In the genomic region with DNA sequence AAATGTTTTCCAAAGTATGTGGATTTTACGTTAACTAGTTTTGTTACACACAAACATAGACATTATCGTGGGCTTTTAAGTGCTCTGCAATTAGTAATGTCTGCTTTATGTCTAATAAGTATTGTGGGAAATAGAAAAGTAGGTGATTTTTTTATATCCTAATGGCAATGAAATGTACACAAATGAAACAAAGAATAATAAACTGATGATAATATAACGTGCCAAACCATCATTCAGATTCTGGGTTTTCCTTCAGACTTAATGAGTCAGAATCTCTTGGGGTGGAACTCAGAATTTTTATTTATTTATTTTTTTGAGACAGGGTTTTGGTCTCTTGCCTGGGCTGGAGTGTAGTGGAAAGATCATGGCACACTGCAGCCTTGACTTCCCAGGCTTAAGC, we compare ENCODE assay signal across 16 cellular contexts. TPM values are rescaled to one million over a fixed set of nuclear protein-coding genes. Genes with fewer than 3 reads are reported as not detected.
DNase-seq lines count a peak whose midpoint lies in the region; ATAC-seq and TF ChIP-seq lines count a peak whose summit lies in the region.
"Had no signal": no experiment of that assay in that cellular context is flagged by ENCODE, and none has a peak within 500 bp of the region (broad histone marks: within the 10 kb centered on the region; RNA-seq: fewer than 3 reads in every experiment).

No MANE protein-coding gene starts in this region.

- CTCF ChIA-PET in activated naive CD4-positive, alpha-beta T cell treated with anti-CD3 and anti-CD28 coated beads for 36 hours (lab: Charles Lee), result interaction anchor here (0.7 to 1.3 kb wide), 4 partner anchors 9 to 122 kb away, joined by 3 to 4 read pairs (median 3); no protein-coding TSS in a partner anchor
- CTCF ChIA-PET in Panc1 (lab: Charles Lee), result no interaction called here

- peaks cover 66% of the 10 kb centered on the region for H3K79me2 ChIP-seq in GM23338 (replicated peaks; ENCODE audit: insufficient read depth)

- DNase-seq in activated naive CD4-positive, alpha-beta T cell treated with anti-CD3 and anti-CD28 coated beads for 36 hours, result no peak
- DNase-seq in activated naive CD4-positive, alpha-beta T cell treated with Interleukin-2 at 50 U/mL for 16 hours, result no peak
- DNase-seq in Panc1 (ENCODE audit: low read depth, low spot score), result no peak
- DNase-seq in stimulated activated effector memory CD8-positive, alpha-beta T cell treated with anti-CD3 and anti-CD28 coated beads, Interleukin-12 subunit alpha, Interleukin-12 subunit beta, amount 100 ng/mL, for 72 hours (ENCODE audit: low spot score in 2 of 2), result no peak
- no peak for DNase-seq in hepatic stellate cell (ENCODE audit: low spot score)
- no peak for DNase-seq in GM23338 (ENCODE audit: low spot score)
- DNase-seq: anterior cingulate cortex; kidney glomerular epithelial cell; NCI-H1092; stimulated activated naive CD4-positive, alpha-beta T cell; WERI-Rb-1 had no signal

- peaks cover 22% of the 10 kb centered on the region for H3K36me3 Mint-ChIP-seq in activated naive CD4-positive, alpha-beta T cell treated with anti-CD3 and anti-CD28 coated beads for 36 hours (ENCODE audit: low read depth)
- peaks cover 80% of the 10 kb centered on the region for H3K36me3 Mint-ChIP-seq in stimulated activated effector memory CD8-positive, alpha-beta T cell treated with anti-CD3 and anti-CD28 coated beads, Interleukin-12 subunit alpha, Interleukin-12 subunit beta, amount 100 ng/mL, for 72 hours
- peaks cover 58% of the 10 kb centered on the region for H3K36me3 Mint-ChIP-seq in GM23338 (ENCODE audit: low read depth)

- H3K27ac ChIP-seq in Panc1 (ENCODE audit: low read length) (no peak overlapping the region), GM23338 (ENCODE audit: low read depth) (no peak overlapping the region)
- H3K27ac ChIP-seq: SJSA1, WERI-Rb-1 had no signal

- POLR2A ChIA-PET in Panc1 (lab: Charles Lee), result interaction anchor here (0.7 kb wide), 1 partner anchor 15 kb away, joined by 3 read pairs; no protein-coding TSS in a partner anchor

- H4K20me1 ChIP-seq in GM23338 (replicated peaks; ENCODE audit: insufficient read depth), result peaks cover 27% of the 10 kb centered on the region; the same call in 1 of the 2 replicates

- H3K9ac ChIP-seq in endocrine pancreas (ENCODE audit: control insufficient read depth, insufficient read depth, low read length), result no peak overlapping the region

- in situ Hi-C loops in Panc1 (cut with HindIII; ENCODE audit: low pct_unique_long_range_greater_than_20kb, low sequenced_read_pairs), result no loop called here

- peaks cover 3% of the 10 kb centered on the region; the same call in 1 of the 2 replicates for H3F3A ChIP-seq in GM23338 (replicated peaks; ENCODE audit: low read depth)

- H3K4me3 ChIP-seq in Panc1 (ENCODE audit: low read depth in 2 of 2, low read length in 2 of 2) (no peak overlapping the region), endocrine pancreas (ENCODE audit: control insufficient read depth, insufficient read depth, low read length) (peak overlapping the region; percentile 24), GM23338 (no peak overlapping the region)
- H3K4me3 ChIP-seq: SJSA1 had no signal

- ATAC-seq in Panc1, result no peak
- no peak for ATAC-seq in stimulated activated effector memory CD8-positive, alpha-beta T cell treated with anti-CD3 and anti-CD28 coated beads, Interleukin-12 subunit alpha, Interleukin-12 subunit beta, amount 100 ng/mL, for 72 hours
- ATAC-seq in HG03378 (IDR thresholded peaks at IDR 0.05; ENCODE audit: unreplicated experiment), result no peak
- no peak for ATAC-seq in GM23338
- ATAC-seq: esophagus mucosa had no signal

- TSS peak; percentile 76 for BruUV-seq in Panc1 (replicated peaks; lab: Mats Ljungman, UMichigan)

- H3K9me3 Mint-ChIP-seq in activated naive CD4-positive, alpha-beta T cell treated with anti-CD3 and anti-CD28 coated beads for 36 hours, result no peaks in the 10 kb centered on the region
- H3K9me3 Mint-ChIP-seq in stimulated activated effector memory CD8-positive, alpha-beta T cell treated with anti-CD3 and anti-CD28 coated beads, Interleukin-12 subunit alpha, Interleukin-12 subunit beta, amount 100 ng/mL, for 72 hours, result no peaks in the 10 kb centered on the region
- no peaks in the 10 kb centered on the region for H3K9me3 Mint-ChIP-seq in GM23338
- H3K9me3 Mint-ChIP-seq: dendritic cell treated with granulocyte-macrophage colony-stimulating factor and Interleukin-4, amounts not matched to agents 40 ng/mL and 50 ng/mL, for 4 days had no signal

- H3K27me3 ChIP-seq in Panc1 (ENCODE audit: control insufficient read depth, insufficient read depth, low read length) (no peaks in the 10 kb centered on the region), endocrine pancreas (ENCODE audit: control insufficient read depth, insufficient read depth, low read length) (no peaks in the 10 kb centered on the region), GM23338 (ENCODE audit: insufficient read depth) (no peaks in the 10 kb centered on the region)
- H3K27me3 ChIP-seq: SJSA1 had no signal

- no peaks in the 10 kb centered on the region for H3K9me2 ChIP-seq in GM23338 (ENCODE audit: insufficient read depth)

- H3K4me3 Mint-ChIP-seq in activated naive CD4-positive, alpha-beta T cell treated with anti-CD3 and anti-CD28 coated beads for 36 hours, result peak overlapping the region; percentile 79
- peak overlapping the region; percentile 82 for H3K4me3 Mint-ChIP-seq in stimulated activated effector memory CD8-positive, alpha-beta T cell treated with anti-CD3 and anti-CD28 coated beads, Interleukin-12 subunit alpha, Interleukin-12 subunit beta, amount 100 ng/mL, for 72 hours
- no peak overlapping the region for H3K4me3 Mint-ChIP-seq in GM23338

- intact Hi-C loops in activated naive CD4-positive, alpha-beta T cell treated with anti-CD3 and anti-CD28 coated beads for 36 hours (cut with micrococcal nuclease), result loop anchor here (5.0 kb wide), 1 partner anchor 318 kb away; no protein-coding TSS in a partner anchor
- intact Hi-C loops in Panc1 (cut with micrococcal nuclease; ENCODE audit: unreplicated experiment), result no loop called here

- H3K4me1 Mint-ChIP-seq in activated naive CD4-positive, alpha-beta T cell treated with anti-CD3 and anti-CD28 coated beads for 36 hours (ENCODE audit: low read depth), result peaks cover 33% of the 10 kb centered on the region
- H3K4me1 Mint-ChIP-seq in stimulated activated effector memory CD8-positive, alpha-beta T cell treated with anti-CD3 and anti-CD28 coated beads, Interleukin-12 subunit alpha, Interleukin-12 subunit beta, amount 100 ng/mL, for 72 hours, result peaks cover 42% of the 10 kb centered on the region
- peaks cover 20% of the 10 kb centered on the region for H3K4me1 Mint-ChIP-seq in GM23338

- H3K27me3 Mint-ChIP-seq in activated naive CD4-positive, alpha-beta T cell treated with anti-CD3 and anti-CD28 coated beads for 36 hours (ENCODE audit: low read depth), result no peaks in the 10 kb centered on the region
- peaks cover 11% of the 10 kb centered on the region for H3K27me3 Mint-ChIP-seq in GM23338 (ENCODE audit: insufficient read depth, low read depth, poor library complexity)
- H3K27me3 Mint-ChIP-seq: dendritic cell treated with granulocyte-macrophage colony-stimulating factor and Interleukin-4, amounts not matched to agents 40 ng/mL and 50 ng/mL, for 4 days had no signal

- H3K4me2 ChIP-seq in GM23338, result no peak overlapping the region

- TF ChIP-seq CTCF in Panc1 (IDR thresholded peaks at IDR 0.05) (no peak), GM23338 (conservative IDR thresholded peaks at IDR 0.05; ENCODE audit: low read depth in 2 of 2) (no peak)

- H3K9me3 ChIP-seq in Panc1 (ENCODE audit: control insufficient read depth, insufficient read depth, low read depth, low read length) (no peaks in the 10 kb centered on the region), endocrine pancreas (ENCODE audit: control insufficient read depth, low read length) (no peaks in the 10 kb centered on the region)
- H3K9me3 ChIP-seq: SJSA1 had no signal

- H3K4me1 ChIP-seq in Panc1 (ENCODE audit: control insufficient read depth, insufficient read depth, low read length) (peaks cover 10% of the 10 kb centered on the region), endocrine pancreas (ENCODE audit: control insufficient read depth, insufficient read depth, low read length) (no peaks in the 10 kb centered on the region), GM23338 (ENCODE audit: insufficient read depth) (peaks cover 24% of the 10 kb centered on the region)

- H3K36me3 ChIP-seq in Panc1 (ENCODE audit: control insufficient read depth, insufficient read depth, low read length) (peaks cover 12% of the 10 kb centered on the region), endocrine pancreas (ENCODE audit: control insufficient read depth, insufficient read depth, low read length) (peaks cover 2% of the 10 kb centered on the region), GM23338 (ENCODE audit: insufficient read depth) (peaks cover 23% of the 10 kb centered on the region; the same call in 1 of the 2 replicates)

- no peak overlapping the region for H2AFZ ChIP-seq in GM23338

- H3K27ac Mint-ChIP-seq in activated naive CD4-positive, alpha-beta T cell treated with anti-CD3 and anti-CD28 coated beads for 36 hours, result peak overlapping the region; percentile 78
- H3K27ac Mint-ChIP-seq in stimulated activated effector memory CD8-positive, alpha-beta T cell treated with anti-CD3 and anti-CD28 coated beads, Interleukin-12 subunit alpha, Interleukin-12 subunit beta, amount 100 ng/mL, for 72 hours, result no peak overlapping the region
- no peak overlapping the region for H3K27ac Mint-ChIP-seq in GM23338

RNA-seq across cellular contexts. Expression of gene TMEM183A, which starts 2.0 kb away (rescaled TPM):
- 10 to 100 TPM; 80.3 to 90.6 TPM for total RNA-seq in activated naive CD4-positive, alpha-beta T cell treated with anti-CD3 and anti-CD28 coated beads for 36 hours
- total RNA-seq in Panc1 (2021; ENCODE audit: unreplicated experiment), result 59.1 TPM
- 29.6 TPM for polyA plus RNA-seq in Panc1 (2012; ENCODE audit: insufficient read length)
- 107 and 128 TPM in 2 replicates for total RNA-seq in GM23338 (2014; rRNA removed; shearing (Covaris generic))
- polyA plus RNA-seq in GM23338 (2016; fragmentation: Nextera tagmentation; extraction: Ambion mirVana), result 54.7 and 55.1 TPM in 2 replicates

RNA-seq across cellular contexts. Expression of gene PPFIA4, which starts 17.1 kb away (rescaled TPM):
- 1 to 10 TPM; 4.5 to 6.5 TPM for total RNA-seq in activated naive CD4-positive, alpha-beta T cell treated with anti-CD3 and anti-CD28 coated beads for 36 hours
- total RNA-seq in Panc1 (2021; ENCODE audit: unreplicated experiment), result 1.9 TPM
- 6.7 TPM for polyA plus RNA-seq in Panc1 (2012; ENCODE audit: insufficient read length)
- 7.6 and 8.0 TPM in 2 replicates for total RNA-seq in GM23338 (2014; rRNA removed; shearing (Covaris generic))
- 1.3 and 2.2 TPM in 2 replicates for polyA plus RNA-seq in GM23338 (2016; fragmentation: Nextera tagmentation; extraction: Ambion mirVana)
- total RNA-seq: SJSA1 had no signal

RNA-seq across cellular contexts. Expression of gene CYB5R1, which starts 42.1 kb away (rescaled TPM):
- 10 to 100 TPM; 13.5 to 14.1 TPM for total RNA-seq in activated naive CD4-positive, alpha-beta T cell treated with anti-CD3 and anti-CD28 coated beads for 36 hours
- total RNA-seq in Panc1 (2021; ENCODE audit: unreplicated experiment), result 27.5 TPM
- polyA plus RNA-seq in Panc1 (2012; ENCODE audit: insufficient read length), result 25.4 TPM
- total RNA-seq in GM23338 (2014; rRNA removed; shearing (Covaris generic)), result 9.2 and 12.6 TPM in 2 replicates
- 9.0 and 10.5 TPM in 2 replicates for polyA plus RNA-seq in GM23338 (2016; fragmentation: Nextera tagmentation; extraction: Ambion mirVana)

RNA-seq across cellular contexts. Expression of gene ADIPOR1, which starts 51.1 kb away (rescaled TPM):
- 10 to 100 TPM; 75.5 to 77.0 TPM for total RNA-seq in activated naive CD4-positive, alpha-beta T cell treated with anti-CD3 and anti-CD28 coated beads for 36 hours
- total RNA-seq in Panc1 (2021; ENCODE audit: unreplicated experiment), result 78.2 TPM
- 87.8 TPM for polyA plus RNA-seq in Panc1 (2012; ENCODE audit: insufficient read length)
- 59.1 and 61.2 TPM in 2 replicates for total RNA-seq in GM23338 (2014; rRNA removed; shearing (Covaris generic))
- 45.3 and 47.2 TPM in 2 replicates for polyA plus RNA-seq in GM23338 (2016; fragmentation: Nextera tagmentation; extraction: Ambion mirVana)
